ENCODE assay signal across 8 cellular contexts in genomic region chr15:66387176-66388056, GRCh38. TPM values are rescaled to one million over a fixed set of nuclear protein-coding genes. Genes with fewer than 3 reads are reported as not detected.
DNase-seq lines count a peak whose midpoint lies in the region; ATAC-seq and TF ChIP-seq lines count a peak whose summit lies in the region.

No MANE protein-coding gene starts in this region.

- H3K27ac Mint-ChIP-seq in brain = peak overlapping the region; percentile 94 to 97 (median 95)

- H3F3A ChIP-seq in smooth muscle cell (ENCODE audit: low read depth) = no peaks in the 10 kb centered on the region

- POLR2A ChIA-PET in IMR-90 (lab: Charles Lee; ENCODE audit: unreplicated experiment) = interaction anchor here (0.7 kb wide), 1 partner anchor 920 kb away, joined by 4 read pairs; no protein-coding TSS in a partner anchor

- peaks cover 0 to 7% (median 0%) of the 10 kb centered on the region in 5 experiments for H3K9me3 Mint-ChIP-seq in brain

- H3K79me2 ChIP-seq in smooth muscle cell (ENCODE audit: low read depth) = peaks cover 50% of the 10 kb centered on the region

- peak overlapping the region; percentile 51; the same call in 1 of the 3 replicates for H2BK15ac ChIP-seq in IMR-90 (ENCODE audit: low read depth, low read length)

- peak overlapping the region; percentile 81 for H3K9ac ChIP-seq in IMR-90 (ENCODE audit: low read depth, low read length)
- peak overlapping the region; percentile 92 for H3K9ac ChIP-seq in smooth muscle cell (ENCODE audit: low read depth)

- intact Hi-C loops in IMR-90 (cut with micrococcal nuclease) = no loop called here

- peak; percentile 61 for DNase-seq in CD1c-positive myeloid dendritic cell (ENCODE audit: extremely low spot score)
- DNase-seq in IMR-90 = peak; percentile 83
- DNase-seq in UCSD-AML1 (lab: John Stamatoyannopoulos, UW; ENCODE audit: unreplicated experiment) = peak; percentile 48
- peak; percentile 67 for DNase-seq in iPS-NIHi11 (ENCODE audit: low spot score)
- peak; percentile 60 for DNase-seq in smooth muscle cell (lab: John Stamatoyannopoulos, UW; ENCODE audit: unreplicated experiment)
- no peak for DNase-seq in GM19238 (ENCODE audit: insufficient read length, low spot score)

- peaks cover 33% of the 10 kb centered on the region for H3K36me3 Mint-ChIP-seq in brain

- peak overlapping the region; percentile 93 for H3K14ac ChIP-seq in IMR-90 (replicated peaks; ENCODE audit: low read depth, low read length)

- peak overlapping the region; percentile 78 for H2BK5ac ChIP-seq in IMR-90 (ENCODE audit: low read depth, low read length, poor library complexity, severe bottlenecking)

- 0% methylated on average over 22 of the region's 61 CpGs; no CpG with 5 or more reads in 1 of the 2 experiments for WGBS in IMR-90 (ENCODE audit: extremely low coverage in 2 of 2, insufficient read length in 1 of 2), 2 experiments
- WGBS in smooth muscle cell (ENCODE audit: low lambda C conversion rate) = 1% methylated on average over 48 of the region's 61 CpGs

- peak; percentile 23; the same call in 1 of the 2 replicates for TF ChIP-seq RAD21 in IMR-90 (IDR thresholded peaks at IDR 0.05; ENCODE audit: low read length)

- H2AFZ ChIP-seq in IMR-90 (replicated peaks; ENCODE audit: low read length, poor library complexity) (peak overlapping the region; percentile 92), smooth muscle cell (ENCODE audit: low read depth) (peak overlapping the region; percentile 60)

- peak overlapping the region; percentile 79 for H3K4me3 ChIP-seq in IMR-90 (ENCODE audit: insufficient read depth, low read depth, low read length)
- peak overlapping the region; percentile 63 for H3K4me3 ChIP-seq in smooth muscle cell

- H3K9me3 ChIP-seq in IMR-90 (ENCODE audit: control insufficient read depth, insufficient read depth, low read length) (no peaks in the 10 kb centered on the region), smooth muscle cell (replicated peaks; ENCODE audit: low read depth) (no peaks in the 10 kb centered on the region)

- H3K56ac ChIP-seq in IMR-90 (ENCODE audit: extremely low read depth, insufficient read depth, low read length) = peak overlapping the region; percentile 93

- peak overlapping the region; percentile 0; the same call in 1 of the 2 replicates for H4K5ac ChIP-seq in IMR-90 (ENCODE audit: low read depth, low read length)

- H3K9me1 ChIP-seq in IMR-90 (ENCODE audit: insufficient read depth, low read length) = peaks cover 7% of the 10 kb centered on the region; the same call in 1 of the 2 replicates

- CTCF ChIA-PET in IMR-90 (lab: Yijun Ruan, JAX) = interaction anchor here (2.4 kb wide), 1 partner anchor 111 kb away, joined by 10 read pairs; the partner anchor contains the start of gene SNAPC5

- 0 out of 2 replicates have a peak, but pooled peaks cover 2% of the 10 kb centered on the region for H3K36me3 ChIP-seq in IMR-90 (ENCODE audit: control insufficient read depth, insufficient read depth, low read length)
- no peaks in the 10 kb centered on the region for H3K36me3 ChIP-seq in smooth muscle cell (ENCODE audit: low read depth)

- in situ Hi-C loops in IMR-90 (cut with MboI; ENCODE audit: low sequenced_read_pairs) = loop anchor here (5.0 kb wide), 1 partner anchor 105 kb away; no protein-coding TSS in a partner anchor

- dilution Hi-C loops in IMR-90 (cut with HindIII; ENCODE audit: low sequenced_read_pairs, unreplicated experiment) = no loop called here

- H2AK5ac ChIP-seq in IMR-90 (ENCODE audit: low read depth, low read length) = peak overlapping the region; percentile 47

- peak overlapping the region; percentile 19 for H3K18ac ChIP-seq in IMR-90 (ENCODE audit: low read depth, low read length)

- H2BK20ac ChIP-seq in IMR-90 (ENCODE audit: low read depth, low read length) = no peak overlapping the region

- peaks cover 10% of the 10 kb centered on the region for H3K27me3 Mint-ChIP-seq in brain

- peak; percentile 83 for TF ChIP-seq POLR2A in IMR-90 (IDR thresholded peaks at IDR 0.05; ENCODE audit: low read depth, low read length)

- H3K4me3 Mint-ChIP-seq in brain = peak overlapping the region; percentile 96 to 98 (median 98)

- H3K4ac ChIP-seq in IMR-90 (ENCODE audit: low read depth, low read length) = peak overlapping the region; percentile 73

- peak overlapping the region; percentile 8 to 73; a peak in 2 of 4 replicates for H4K8ac ChIP-seq in IMR-90 (ENCODE audit: low read depth in 2 of 2, low read length in 2 of 2)

- peak overlapping the region; percentile 89 for H3K4me2 ChIP-seq in IMR-90 (ENCODE audit: low read depth, low read length)
- H3K4me2 ChIP-seq in smooth muscle cell = peak overlapping the region; percentile 86

- H3K79me1 ChIP-seq in IMR-90 (ENCODE audit: low read depth in 1 of 2, low read length in 2 of 2) = peaks cover 9 to 47% of the 10 kb centered on the region in 2 experiments

- H3K27ac ChIP-seq in IMR-90 (ENCODE audit: insufficient read depth, low read length) (peak overlapping the region; percentile 85), smooth muscle cell (ENCODE audit: low read depth) (peak overlapping the region; percentile 91)

- H3K23ac ChIP-seq in IMR-90 (ENCODE audit: low read depth, low read length) = peak overlapping the region; percentile 95

- H3K4me1 ChIP-seq in IMR-90 (ENCODE audit: control insufficient read depth, insufficient read depth, low read length) = peaks cover 6% of the 10 kb centered on the region
- peaks cover 9% of the 10 kb centered on the region for H3K4me1 ChIP-seq in smooth muscle cell (ENCODE audit: low read depth)

- H3K4me1 Mint-ChIP-seq in brain = peaks cover 62% of the 10 kb centered on the region

- ATAC-seq in GM19397 (IDR thresholded peaks at IDR 0.05; ENCODE audit: unreplicated experiment) = peak; percentile 23
- ATAC-seq in IMR-90 (ENCODE audit: low read depth) = peak; percentile 58

- H2BK120ac ChIP-seq in IMR-90 (ENCODE audit: low read depth, low read length) = peak overlapping the region; percentile 46; the same call in 1 of the 2 replicates

- no TSS peak for BruUV-seq in IMR-90 (replicated peaks; lab: Mats Ljungman, UMichigan)

- peak overlapping the region; percentile 76 for H2AK9ac ChIP-seq in IMR-90 (replicated peaks; ENCODE audit: low read depth, low read length, poor library complexity)

- TF ChIP-seq CTCF in IMR-90 (conservative IDR thresholded peaks at IDR 0.05; ENCODE audit: low read depth, low read length) (peak; percentile 37; the same call in 1 of the 2 replicates), brain (conservative IDR thresholded peaks at IDR 0.05) (peak; percentile 31 to 56), smooth muscle cell (IDR thresholded peaks at IDR 0.05; ENCODE audit: borderline replicate concordance, insufficient read depth, poor library complexity, severe bottlenecking) (no peak)

- H3K27me3 ChIP-seq in IMR-90 (ENCODE audit: control insufficient read depth, insufficient read depth, low read length) (no peaks in the 10 kb centered on the region), smooth muscle cell (ENCODE audit: low read depth) (no peaks in the 10 kb centered on the region)

- peaks cover 46% of the 10 kb centered on the region for H4K20me1 ChIP-seq in IMR-90 (ENCODE audit: insufficient read depth, low read length)
- H4K20me1 ChIP-seq in smooth muscle cell (ENCODE audit: low read depth) = peaks cover 50% of the 10 kb centered on the region

- H4K91ac ChIP-seq in IMR-90 (ENCODE audit: insufficient read depth, low read depth, low read length) = peak overlapping the region; percentile 61

TF ChIP-seq in IMR-90, 13 proteins besides CTCF, POLR2A, EP300 and RAD21 (continues in another document):
- TF ChIP-seq USF2 (IDR thresholded peaks at IDR 0.05; ENCODE audit: low read depth, low read length) = no peak
- TF ChIP-seq ELK1 (IDR thresholded peaks at IDR 0.05; ENCODE audit: borderline replicate concordance, low read depth, low read length) = no peak
- TF ChIP-seq CEBPB (IDR thresholded peaks at IDR 0.05; ENCODE audit: low read depth, low read length) = no peak
- TF ChIP-seq FOS (IDR thresholded peaks at IDR 0.05; ENCODE audit: low read depth, low read length) = peak; percentile 69
- TF ChIP-seq MAZ (IDR thresholded peaks at IDR 0.05; ENCODE audit: borderline replicate concordance, low read depth, low read length) = peak; percentile 73; the same call in 1 of the 2 replicates
- TF ChIP-seq RFX5 (IDR thresholded peaks at IDR 0.05; ENCODE audit: low read depth, low read length) = no peak
- no peak; the same call in 1 of the 2 replicates for TF ChIP-seq NFE2L2 (IDR thresholded peaks at IDR 0.05; ENCODE audit: low read depth, low read length)
- TF ChIP-seq CHD1 (IDR thresholded peaks at IDR 0.05; ENCODE audit: low read depth, low read length) = 0 out of 2 replicates have a peak, but pooled peaks have one; percentile 19
- no peak for TF ChIP-seq MAFK (IDR thresholded peaks at IDR 0.05; ENCODE audit: low read depth, low read length)

RNA-seq across cellular contexts. Expression of gene MAP2K1, which starts 0.7 kb away (rescaled TPM):
- total RNA-seq in IMR-90 (2012; rRNA removed) (37.8 and 58.9 TPM in 2 replicates), smooth muscle cell (50.4 and 62.2 TPM in 2 replicates)
- polyA plus RNA-seq in IMR-90 (2012; rRNA removed) (33.3 and 34.7 TPM in 2 replicates), brain (ENCODE audit: insufficient read depth, low read depth, low replicate concordance) (61.3 TPM), smooth muscle cell (55.3 and 62.9 TPM in 2 replicates)
- 18.9 and 28.3 TPM in 2 replicates for polyA plus RNA-seq in IMR-90 (2012; cell fraction: cytosol; rRNA removed)
- 9.2 and 28.3 TPM in 2 replicates for polyA plus RNA-seq in IMR-90 (2012; cell fraction: nucleus; rRNA removed; ENCODE audit: low replicate concordance)

RNA-seq across cellular contexts. Expression of gene TIPIN, which starts 30.9 kb away (rescaled TPM):
- total RNA-seq in IMR-90 (2012; rRNA removed) (7.3 and 15.0 TPM in 2 replicates), smooth muscle cell (5.7 and 9.9 TPM in 2 replicates)
- polyA plus RNA-seq in IMR-90 (2012; rRNA removed) (6.3 and 6.9 TPM in 2 replicates), brain (ENCODE audit: insufficient read depth, low read depth, low replicate concordance) (8.1 TPM), smooth muscle cell (7.4 and 9.8 TPM in 2 replicates)
- 0.89 and 1.9 TPM in 2 replicates for polyA plus RNA-seq in IMR-90 (2012; cell fraction: cytosol; rRNA removed)
- polyA plus RNA-seq in IMR-90 (2012; cell fraction: nucleus; rRNA removed; ENCODE audit: low replicate concordance) = 0.44 and 2.3 TPM in 2 replicates
